In genomic region chr2:74819702-74820101, GRCh38 we compare ENCODE assay signal across 24 cellular contexts. TPM values are rescaled to one million over a fixed set of nuclear protein-coding genes. Genes with fewer than 3 reads are reported as not detected.
DNase-seq lines count a peak whose midpoint lies in the region; ATAC-seq, FAIRE-seq and TF ChIP-seq lines count a peak whose summit lies in the region.
"Had no signal": no experiment of that assay in that cellular context is flagged by ENCODE, and none has a peak within 500 bp of the region (broad histone marks: within the 10 kb centered on the region; RNA-seq: fewer than 3 reads in every experiment).

No MANE protein-coding gene starts in this region.

- no peak for TF ChIP-seq CTCF in GM12878 (IDR thresholded peaks at IDR 0.05 in 2 of 3, conservative IDR thresholded peaks at IDR 0.05 in 1 of 3; ENCODE audit: control insufficient read depth in 2 of 3, extremely low read depth in 1 of 3, insufficient read depth in 1 of 3, low read depth in 3 of 3, low read length in 3 of 3)

- H3K4me2 ChIP-seq in GM12878 (ENCODE audit: control insufficient read depth, insufficient read depth), result no peak overlapping the region
- H3K4me2 ChIP-seq: KMS-11 had no signal

- no peak overlapping the region for H3K9ac ChIP-seq in GM12878 (ENCODE audit: control insufficient read depth, insufficient read depth, low read length)
- H3K9ac ChIP-seq: GM23248, KMS-11 had no signal

- no peaks in the 10 kb centered on the region for H3K36me3 ChIP-seq in GM12878 (ENCODE audit: control insufficient read depth in 2 of 2, insufficient read depth in 2 of 2, low read length in 1 of 2)

- H3K4me3 Mint-ChIP-seq in stimulated activated naive CD8-positive, alpha-beta T cell treated with anti-CD3 and anti-CD28 coated beads, Interleukin-15, amount 100 ng/mL, for 72 hours, result no peak overlapping the region
- H3K4me3 Mint-ChIP-seq: B cell, CD14-positive monocyte, H9, T-cell had no signal

- POLR2A ChIA-PET in GM12878 (lab: Charles Lee), result interaction anchor here (0.5 kb wide), 1 partner anchor 10 kb away, joined by 3 read pairs; no protein-coding TSS in a partner anchor

- CTCF ChIA-PET in GM12878 (lab: Yijun Ruan, JAX), result interaction anchor here (0.9 to 1.1 kb wide), 3 partner anchors 10 to 55 kb away, joined by 3 to 5 read pairs (median 3); no protein-coding TSS in a partner anchor

- no peak for TF ChIP-seq POLR2A in GM12878 (IDR thresholded peaks at IDR 0.05; ENCODE audit: low read depth, low read length)

- no peaks in the 10 kb centered on the region for H3K9me3 ChIP-seq in GM12878 (replicated peaks; ENCODE audit: control insufficient read depth, insufficient read depth, low read length)

- ATAC-seq in stimulated activated naive CD8-positive, alpha-beta T cell treated with anti-CD3 and anti-CD28 coated beads, Interleukin-15, amount 100 ng/mL, for 72 hours, result peak; percentile 73
- no peak for ATAC-seq in stimulated activated naive CD8-positive, alpha-beta T cell treated with anti-CD3 and anti-CD28 coated beads, Interleukin-15, Interleukin-2, amounts not matched to agents 100 U/mL and 50 U/mL, for 24 hours
- ATAC-seq in HG03097 (IDR thresholded peaks at IDR 0.05; ENCODE audit: low FRiP score, unreplicated experiment), result peak; percentile 57
- ATAC-seq in GM12878, result peak; percentile 29; the same call in 2 of the 3 replicates
- ATAC-seq: SK-N-SH treated with all-trans-retinoic acid at 6 μM for 48 hours, T-cell had no signal

- H3K27ac Mint-ChIP-seq in stimulated activated naive CD8-positive, alpha-beta T cell treated with anti-CD3 and anti-CD28 coated beads, Interleukin-15, amount 100 ng/mL, for 72 hours, result no peak overlapping the region
- H3K27ac Mint-ChIP-seq: B cell, H9, T-cell had no signal

- peaks cover 6% of the 10 kb centered on the region for H3K27me3 Mint-ChIP-seq in stimulated activated naive CD8-positive, alpha-beta T cell treated with anti-CD3 and anti-CD28 coated beads, Interleukin-15, amount 100 ng/mL, for 72 hours

- H3K9me3 Mint-ChIP-seq in stimulated activated naive CD8-positive, alpha-beta T cell treated with anti-CD3 and anti-CD28 coated beads, Interleukin-15, amount 100 ng/mL, for 72 hours, result no peaks in the 10 kb centered on the region
- H3K9me3 Mint-ChIP-seq: CD14-positive monocyte, H9, T-cell had no signal

- no peak for TF ChIP-seq EP300 in GM12878 (IDR thresholded peaks at IDR 0.05; ENCODE audit: borderline replicate concordance in 1 of 2, control insufficient read depth in 1 of 2, low read depth in 2 of 2, low read length in 2 of 2)

- H3K27ac ChIP-seq in GM12878 (ENCODE audit: control insufficient read depth, insufficient read depth), result no peak overlapping the region
- H3K27ac ChIP-seq: GM23248, KMS-11 had no signal

- BruUV-seq in GM12878 (replicated peaks; lab: Mats Ljungman, UMichigan), result no TSS peak

- no peaks in the 10 kb centered on the region for H3K27me3 ChIP-seq in GM12878 (replicated peaks in 1 of 2; ENCODE audit: control insufficient read depth in 2 of 2, insufficient read depth in 2 of 2, low read length in 1 of 2)

- no peak for TF ChIP-seq RAD21 in GM12878 (IDR thresholded peaks at IDR 0.05; ENCODE audit: insufficient read depth, low read depth, low read length)

- peaks cover 7% of the 10 kb centered on the region for H3K4me1 Mint-ChIP-seq in stimulated activated naive CD8-positive, alpha-beta T cell treated with anti-CD3 and anti-CD28 coated beads, Interleukin-15, amount 100 ng/mL, for 72 hours

- H2AFZ ChIP-seq in GM12878 (ENCODE audit: control insufficient read depth, low read depth, low read length), result no peak overlapping the region
- H2AFZ ChIP-seq: GM23248 had no signal

- SMC1A ChIA-PET in GM12878 (lab: Charles Lee; ENCODE audit: uncharacterized antibody, unreplicated experiment), result interaction anchor here (1.1 kb wide), 1 partner anchor 30 kb away, joined by 3 read pairs; no protein-coding TSS in a partner anchor

- in situ Hi-C loops in GM12878 (cut with MboI), result no loop called here

- no peak for DNase-seq in stimulated activated naive CD8-positive, alpha-beta T cell treated with anti-CD3 and anti-CD28 coated beads, Interleukin-15, amount 100 ng/mL, for 72 hours
- no peak for DNase-seq in stimulated activated naive CD8-positive, alpha-beta T cell treated with anti-CD3 and anti-CD28 coated beads, Interleukin-15, Interleukin-2, amounts not matched to agents 100 U/mL and 50 U/mL, for 24 hours
- no peak for DNase-seq in GM12878 (ENCODE audit: low read depth, low spot score)
- no peak for DNase-seq in AG20443 (ENCODE audit: low spot score)
- DNase-seq in amniotic stem cell (lab: John Stamatoyannopoulos, UW), result no peak
- no peak for DNase-seq in Ammon's horn (ENCODE audit: low spot score)
- DNase-seq: DMS53; EL; GM23248; H9; IMR-90; NCI-H1105; NCI-H2029 treated with DMSO at 0.1 percent for 48 hours; NCI-H226; NCI-H510A treated with DMSO at 0.1 percent for 48 hours; NCI-H774; NK-92 treated with Interleukin-12 subunit alpha and Interleukin-12 subunit beta, amount 100 ng/mL, for 24 hours; T-cell had no signal

- H3K4me3 ChIP-seq in GM12878, result no peak overlapping the region
- H3K4me3 ChIP-seq: GM23248 had no signal

- H4K20me1 ChIP-seq in GM12878 (ENCODE audit: control insufficient read depth, insufficient read depth), result no peaks in the 10 kb centered on the region; the same call in 1 of the 2 replicates

- RAD21 ChIA-PET in GM12878 (lab: Charles Lee; ENCODE audit: unreplicated experiment), result no interaction called here

- H3K4me1 ChIP-seq in GM12878 (ENCODE audit: control insufficient read depth, insufficient read depth, low read length), result no peaks in the 10 kb centered on the region

- no peaks in the 10 kb centered on the region for H3K79me2 ChIP-seq in GM12878 (ENCODE audit: control insufficient read depth, insufficient read depth, low read length)

- no peak for FAIRE-seq in GM12878 (lab: Jason Lieb, UNC)
- FAIRE-seq: D721Med had no signal

- intact Hi-C loops in GM12878 (cut with micrococcal nuclease; ENCODE audit: unreplicated experiment), result no loop called here

TF ChIP-seq in GM12878, 131 proteins besides CTCF, POLR2A, EP300 and RAD21 (continues in another document):
- TF ChIP-seq RUNX3 (IDR thresholded peaks at IDR 0.05; ENCODE audit: low read length) (no peak), CHD1 (IDR thresholded peaks at IDR 0.05; ENCODE audit: low read depth, low read length) (no peak), NRF1 (conservative IDR thresholded peaks at IDR 0.05; ENCODE audit: low read depth, low read length) (no peak), EZH2 (IDR thresholded peaks at IDR 0.05; ENCODE audit: borderline replicate concordance, control insufficient read depth, low read depth, low read length) (no peak), ASH2L (IDR thresholded peaks at IDR 0.05; ENCODE audit: borderline replicate concordance, low read depth) (no peak), YBX1 (IDR thresholded peaks at IDR 0.05) (no peak), RELA (IDR thresholded peaks at IDR 0.05; ENCODE audit: borderline replicate concordance, partially characterized antibody) (no peak), MLLT1 (IDR thresholded peaks at IDR 0.05) (no peak), TCF3 (IDR thresholded peaks at IDR 0.05; ENCODE audit: borderline replicate concordance, insufficient read depth, low read depth, low read length) (no peak), USF1 (IDR thresholded peaks at IDR 0.05; ENCODE audit: borderline replicate concordance, extremely low read length, insufficient read depth, low read depth, low read length) (no peak), HCFC1 (IDR thresholded peaks at IDR 0.05; ENCODE audit: low read length) (no peak)

RNA-seq across cellular contexts. Expression of gene HK2, which starts 14.2 kb away (rescaled TPM):
- total RNA-seq in GM12878 (2013; cell fraction: nucleolus; rRNA removed), result 63.6 and 80.5 TPM in 2 replicates
- 16.1 and 16.3 TPM in 2 replicates for total RNA-seq in GM12878 (2014; rRNA removed)
- total RNA-seq in GM12878 (2014; rRNA removed; fragmentation: Illumina TruSeq; extraction: Trizol), result 17.9 and 18.1 TPM in 2 replicates
- total RNA-seq in GM12878 (2021), result 36.4 and 38.9 TPM in 2 replicates
- polyA plus RNA-seq in GM12878 (2011; ENCODE audit: low read depth), result 19.0 TPM
- 52.7 and 73.1 TPM in 2 replicates for polyA plus RNA-seq in GM12878 (2011; rRNA removed)
- 48.9 and 55.8 TPM in 2 replicates for polyA plus RNA-seq in GM12878 (2011; cell fraction: cytosol; rRNA removed)
- polyA plus RNA-seq in GM12878 (2011; cell fraction: nucleus; rRNA removed), result 79.9 and 80.2 TPM in 2 replicates
- polyA plus RNA-seq in GM12878 (2012), result 27.4 and 47.4 TPM in 2 replicates
- polyA plus RNA-seq in GM12878 (2014; fragmentation: Illumina TruSeq; extraction: Trizol), result 21.7 and 23.6 TPM in 2 replicates
- polyA plus RNA-seq in GM12878 (2014; fragmentation: Nextera tagmentation; extraction: Ambion mirVana), result 1 to 10 TPM; 5.0 to 6.4 TPM
- polyA plus RNA-seq in GM12878 (2014; rRNA removed), result 20.7 and 22.8 TPM in 2 replicates
- polyA plus RNA-seq in GM12878 (2016; fragmentation: Nextera tagmentation; extraction: Ambion mirVana), result 10 to 100 TPM; 19.6 to 21.3 TPM
- 164 and 192 TPM in 2 replicates for polyA minus RNA-seq in GM12878 (2011; rRNA and poly(A)+ RNA removed)
- 50.4 and 50.6 TPM in 2 replicates for polyA minus RNA-seq in GM12878 (2011; cell fraction: cytosol; rRNA and poly(A)+ RNA removed)
- 58.2 and 72.9 TPM in 2 replicates for polyA minus RNA-seq in GM12878 (2011; cell fraction: nucleus; rRNA and poly(A)+ RNA removed)
